Comparison of ENCODE assay signal across 9 cellular contexts in genomic region chr10:26739087-26739631, GRCh38. TPM values are rescaled to one million over a fixed set of nuclear protein-coding genes. Genes with fewer than 3 reads are reported as not detected.
DNase-seq lines count a peak whose midpoint lies in the region; ATAC-seq and TF ChIP-seq lines count a peak whose summit lies in the region.
"Had no signal": no experiment of that assay in that cellular context is flagged by ENCODE, and none has a peak within 500 bp of the region (broad histone marks: within the 10 kb centered on the region; RNA-seq: fewer than 3 reads in every experiment).

No MANE protein-coding gene starts in this region.

- TF ChIP-seq POLR2A in sigmoid colon (IDR thresholded peaks at IDR 0.05) = no peak

- CTCF ChIA-PET in activated CD8-positive, alpha-beta memory T cell treated with anti-CD3 and anti-CD28 coated beads, Interleukin-2, amount 10 ng/mL, durations not matched to agents 7 days and 5 days (lab: Charles Lee) = interaction anchor here (1.1 to 4.4 kb wide), 4 partner anchors 12 to 143 kb away, joined by 3 to 27 read pairs (median 5); no protein-coding TSS in a partner anchor

- intact Hi-C loops in sigmoid colon (cut with DNase I) = no loop called here

- no peaks in the 10 kb centered on the region for H3K9me2 ChIP-seq in OCI-LY1 (ENCODE audit: low read depth, low read length)

- peaks cover 81% of the 10 kb centered on the region for H3K4me1 Mint-ChIP-seq in activated CD8-positive, alpha-beta memory T cell treated with anti-CD3 and anti-CD28 coated beads, Interleukin-2, amount 10 ng/mL, durations not matched to agents 7 days and 5 days
- peaks cover 39 to 66% of the 10 kb centered on the region in 2 donors for H3K4me1 Mint-ChIP-seq in natural killer cell treated with Interleukin-12 subunit alpha and Interleukin-12 subunit beta and Interleukin-15 and Interleukin-18, amount 100 ng/mL, for 72 hours (ENCODE audit: low read depth in 2 of 2)

- no peaks in the 10 kb centered on the region for H3K9me3 ChIP-seq in OCI-LY1 (ENCODE audit: low read length)
- H3K9me3 ChIP-seq in sigmoid colon = no peaks in the 10 kb centered on the region

- no peak for TF ChIP-seq EP300 in sigmoid colon (IDR thresholded peaks at IDR 0.05)

- H4K20me1 ChIP-seq in OCI-LY1 (ENCODE audit: insufficient read depth, low read length) = no peaks in the 10 kb centered on the region

- H3K27me3 ChIP-seq in OCI-LY1 (ENCODE audit: insufficient read depth, low read length) (no peaks in the 10 kb centered on the region), sigmoid colon (no peaks in the 10 kb centered on the region)

- peak; percentile 60 for DNase-seq in activated CD8-positive, alpha-beta memory T cell treated with anti-CD3 and anti-CD28 coated beads, Interleukin-2, amount 10 ng/mL, durations not matched to agents 7 days and 5 days
- DNase-seq in activated CD8-positive, alpha-beta memory T cell treated with anti-CD3 and anti-CD28 coated beads, Interleukin-2, amount 50 U/mL, for 4 hours = no peak
- DNase-seq in natural killer cell treated with Interleukin-12 subunit alpha and Interleukin-12 subunit beta and Interleukin-15 and Interleukin-18, amount 100 ng/mL, for 72 hours (ENCODE audit: low spot score) = no peak
- DNase-seq in sigmoid colon (no peak), 8988T (no peak), EL (no peak)
- DNase-seq: mesenchymal stem cell had no signal

- peak overlapping the region; percentile 24 for H3K4me3 ChIP-seq in OCI-LY1 (ENCODE audit: low read depth, low read length, poor library complexity, severe bottlenecking)
- no peak overlapping the region for H3K4me3 ChIP-seq in sigmoid colon

- H3K9ac ChIP-seq in OCI-LY1 (ENCODE audit: low read length) = peak overlapping the region; percentile 64

- H3K27me3 Mint-ChIP-seq in activated CD8-positive, alpha-beta memory T cell treated with anti-CD3 and anti-CD28 coated beads, Interleukin-2, amount 10 ng/mL, durations not matched to agents 7 days and 5 days = no peaks in the 10 kb centered on the region
- H3K27me3 Mint-ChIP-seq in natural killer cell treated with Interleukin-12 subunit alpha and Interleukin-12 subunit beta and Interleukin-15 and Interleukin-18, amount 100 ng/mL, for 72 hours = no peaks in the 10 kb centered on the region

- H3K79me2 ChIP-seq in OCI-LY1 (ENCODE audit: insufficient read depth, low read length) = no peaks in the 10 kb centered on the region

- peaks cover 12% of the 10 kb centered on the region; the same call in 1 of the 2 replicates for H3F3A ChIP-seq in OCI-LY1 (ENCODE audit: insufficient read depth, low read length)

- H3K4me1 ChIP-seq in OCI-LY1 (ENCODE audit: insufficient read depth, low read length, severe bottlenecking) = peaks cover 65% of the 10 kb centered on the region
- H3K4me1 ChIP-seq in sigmoid colon = no peaks in the 10 kb centered on the region

- ATAC-seq in activated CD8-positive, alpha-beta memory T cell treated with anti-CD3 and anti-CD28 coated beads, Interleukin-2, amount 10 ng/mL, durations not matched to agents 7 days and 5 days = peak; percentile 37
- peak; percentile 31 for ATAC-seq in HG02610 (IDR thresholded peaks at IDR 0.05; ENCODE audit: unreplicated experiment)
- ATAC-seq in natural killer cell treated with Interleukin-12 subunit alpha and Interleukin-12 subunit beta and Interleukin-15 and Interleukin-18, amount 100 ng/mL, for 72 hours = peak in 1 of 2 donors; percentile 55

- peaks cover 87% of the 10 kb centered on the region for H3K36me3 ChIP-seq in OCI-LY1 (ENCODE audit: insufficient read depth, low read length)
- H3K36me3 ChIP-seq in sigmoid colon = peaks cover 0 to 27% (median 5%) of the 10 kb centered on the region in 4 donors

- H3K4me2 ChIP-seq in OCI-LY1 (ENCODE audit: low read length) = peak overlapping the region; percentile 60

- H3K4me3 Mint-ChIP-seq in activated CD8-positive, alpha-beta memory T cell treated with anti-CD3 and anti-CD28 coated beads, Interleukin-2, amount 10 ng/mL, durations not matched to agents 7 days and 5 days = peak overlapping the region; percentile 19
- peak overlapping the region; percentile 80 for H3K4me3 Mint-ChIP-seq in natural killer cell treated with Interleukin-12 subunit alpha and Interleukin-12 subunit beta and Interleukin-15 and Interleukin-18, amount 100 ng/mL, for 72 hours

- H3K27ac ChIP-seq in OCI-LY1 (ENCODE audit: low read depth, low read length, poor library complexity, severe bottlenecking) = peak overlapping the region; percentile 99
- no peak overlapping the region for H3K27ac ChIP-seq in sigmoid colon

- peak overlapping the region; percentile 94 for H3K27ac Mint-ChIP-seq in activated CD8-positive, alpha-beta memory T cell treated with anti-CD3 and anti-CD28 coated beads, Interleukin-2, amount 10 ng/mL, durations not matched to agents 7 days and 5 days
- peak overlapping the region; percentile 92 to 96 for H3K27ac Mint-ChIP-seq in natural killer cell treated with Interleukin-12 subunit alpha and Interleukin-12 subunit beta and Interleukin-15 and Interleukin-18, amount 100 ng/mL, for 72 hours

- H3K9me3 Mint-ChIP-seq in activated CD8-positive, alpha-beta memory T cell treated with anti-CD3 and anti-CD28 coated beads, Interleukin-2, amount 10 ng/mL, durations not matched to agents 7 days and 5 days (ENCODE audit: low read depth) = no peaks in the 10 kb centered on the region
- no peaks in the 10 kb centered on the region for H3K9me3 Mint-ChIP-seq in natural killer cell treated with Interleukin-12 subunit alpha and Interleukin-12 subunit beta and Interleukin-15 and Interleukin-18, amount 100 ng/mL, for 72 hours

- WGBS in sigmoid colon, 2 donors = 22 to 53% methylated on average over 6 of the region's 6 CpGs

- H2AFZ ChIP-seq in OCI-LY1 (ENCODE audit: low read length) = no peak overlapping the region

- peaks cover 80% of the 10 kb centered on the region for H3K36me3 Mint-ChIP-seq in activated CD8-positive, alpha-beta memory T cell treated with anti-CD3 and anti-CD28 coated beads, Interleukin-2, amount 10 ng/mL, durations not matched to agents 7 days and 5 days
- H3K36me3 Mint-ChIP-seq in natural killer cell treated with Interleukin-12 subunit alpha and Interleukin-12 subunit beta and Interleukin-15 and Interleukin-18, amount 100 ng/mL, for 72 hours = peaks cover 43% of the 10 kb centered on the region

- TF ChIP-seq CTCF in OCI-LY1 (IDR thresholded peaks at IDR 0.05; ENCODE audit: low read length) = no peak
- no peak for TF ChIP-seq CTCF in sigmoid colon (IDR thresholded peaks at IDR 0.05)

RNA-seq across cellular contexts. Expression of gene PDSS1, which starts 41.7 kb away (rescaled TPM):
- 10 to 100 TPM; 19.3 to 24.1 TPM for total RNA-seq in activated CD8-positive, alpha-beta memory T cell treated with anti-CD3 and anti-CD28 coated beads, Interleukin-2, amount 10 ng/mL, durations not matched to agents 7 days and 5 days
- total RNA-seq in natural killer cell treated with Interleukin-12 subunit alpha and Interleukin-12 subunit beta and Interleukin-15 and Interleukin-18, amount 100 ng/mL, for 72 hours = 10 to 100 TPM; 14.0 to 31.3 TPM
- 1 to 10 TPM; 2.4 to 4.7 (median 3.0) TPM for total RNA-seq in sigmoid colon
- 10 to 100 TPM; 25.2 to 31.7 (median 25.2) TPM for polyA plus RNA-seq in sigmoid colon
